In the genomic region with DNA sequence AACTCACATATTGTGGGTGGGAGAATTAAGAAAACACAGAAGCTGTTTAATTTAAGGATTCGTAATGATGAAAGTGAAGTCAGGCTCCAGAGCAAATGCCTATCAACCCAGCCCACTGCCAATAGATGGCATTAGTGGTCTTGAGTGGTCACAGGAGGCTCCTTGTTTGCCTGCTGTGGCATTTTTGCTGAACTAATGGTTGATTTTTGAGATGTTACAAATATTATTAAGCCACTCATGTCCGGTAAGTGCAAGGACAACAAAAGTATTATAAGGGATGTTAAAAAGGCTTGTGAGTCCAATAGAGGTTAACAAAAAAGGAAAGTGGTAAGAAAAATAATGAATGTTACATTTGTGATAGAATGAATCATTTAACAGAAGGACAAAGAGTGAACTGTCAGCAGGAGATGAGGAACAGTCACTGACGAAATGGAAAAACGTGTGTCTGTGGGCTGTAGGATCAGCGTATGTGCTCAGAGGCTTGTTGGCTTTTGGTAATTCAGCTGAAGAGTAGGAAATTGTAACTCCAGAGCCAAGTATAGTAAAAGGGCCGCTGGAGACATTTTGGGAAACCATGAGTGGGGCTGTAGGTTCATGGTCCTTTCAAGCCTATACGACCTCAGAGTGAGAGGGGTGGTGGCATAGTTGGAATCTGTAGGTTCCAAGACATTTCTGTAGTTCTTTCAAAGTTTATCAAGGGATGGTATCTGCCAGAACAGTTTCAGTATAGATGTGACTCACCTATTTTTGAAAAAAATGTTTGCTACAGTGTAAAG, we compare ENCODE assay signal across 13 cellular contexts. TPM values are rescaled to one million over a fixed set of nuclear protein-coding genes. Genes with fewer than 3 reads are reported as not detected.
A peak's percentile ranks its signal among the peaks of the same experiment; 100 is the strongest.
DNase-seq lines count a peak whose midpoint lies in the region; ATAC-seq and TF ChIP-seq lines count a peak whose summit lies in the region.
"Had no signal": no experiment of that assay in that cellular context is flagged by ENCODE, and none has a peak within 500 bp of the region (broad histone marks: within the 10 kb centered on the region; RNA-seq: fewer than 3 reads in every experiment).

No MANE protein-coding gene starts in this region.

- H3K4me2 ChIP-seq in OCI-LY7 (ENCODE audit: low read length): no peak overlapping the region

- H3K79me2 ChIP-seq in OCI-LY7 (ENCODE audit: insufficient read depth, low read depth, low read length): no peaks in the 10 kb centered on the region

- H3K4me3 ChIP-seq in OCI-LY7 (ENCODE audit: low read depth, low read length, poor library complexity, severe bottlenecking) (no peak overlapping the region), stomach (no peak overlapping the region)
- H3K4me3 ChIP-seq: esophagus muscularis mucosa, Peyer's patch, psoas muscle, upper lobe of right lung had no signal

- intact Hi-C loops in OCI-LY7 (cut with micrococcal nuclease; ENCODE audit: unreplicated experiment) (no loop called here), stomach (cut with DNase I; ENCODE audit: low total_unique reads) (no loop called here)

- TF ChIP-seq POLR2A in stomach (IDR thresholded peaks at IDR 0.05): no peak

- H4K20me1 ChIP-seq in OCI-LY7 (ENCODE audit: insufficient read depth, low read length): no peaks in the 10 kb centered on the region

- no peaks in the 10 kb centered on the region for H3K9me2 ChIP-seq in OCI-LY7 (ENCODE audit: insufficient read depth, low read length)

- POLR2A ChIA-PET in OCI-LY7 (lab: Charles Lee): no interaction called here

- CTCF ChIA-PET in OCI-LY7 (lab: Charles Lee; ENCODE audit: unreplicated experiment): no interaction called here

- ATAC-seq in activated CD4-positive, CD25-positive, alpha-beta regulatory T cell treated with anti-CD3 and anti-CD28 coated beads, Interleukin-2, amount 50 U/mL, for 24 hours: peak; percentile 75 to 79
- ATAC-seq in HG03457 (IDR thresholded peaks at IDR 0.05; ENCODE audit: unreplicated experiment): no peak
- ATAC-seq: psoas muscle, upper lobe of right lung had no signal

- H2AFZ ChIP-seq in OCI-LY7 (ENCODE audit: low read length): no peak overlapping the region

- no peak overlapping the region for H3K27ac ChIP-seq in OCI-LY7 (ENCODE audit: low read depth, low read length, poor library complexity, severe bottlenecking)
- peak overlapping the region; percentile 44 for H3K27ac ChIP-seq in angular gyrus (ENCODE audit: low read depth, low read length)
- no peak overlapping the region for H3K27ac ChIP-seq in stomach
- H3K27ac ChIP-seq: Peyer's patch, psoas muscle, upper lobe of right lung had no signal

- H3K4me1 ChIP-seq in OCI-LY7 (ENCODE audit: insufficient read depth, low read length, poor library complexity, severe bottlenecking) (no peaks in the 10 kb centered on the region), stomach (peaks cover 17 to 25% (median 21%) of the 10 kb centered on the region in 4 donors)
- H3K4me1 ChIP-seq: psoas muscle had no signal

- TF ChIP-seq EP300 in stomach (IDR thresholded peaks at IDR 0.05): no peak

- TSS peak; percentile 17 for BruUV-seq in OCI-LY7 (replicated peaks; lab: Mats Ljungman, UMichigan)

- TF ChIP-seq CTCF in OCI-LY7 (conservative IDR thresholded peaks at IDR 0.05; ENCODE audit: low read length): no peak
- TF ChIP-seq CTCF in stomach (IDR thresholded peaks at IDR 0.05): no peak

- peaks cover 97% of the 10 kb centered on the region for H3K36me3 ChIP-seq in OCI-LY7 (ENCODE audit: insufficient read depth, low read length)
- H3K36me3 ChIP-seq in stomach: peaks cover 26 to 99% (median 96%) of the 10 kb centered on the region in 4 donors

- no peak for DNase-seq in activated CD4-positive, CD25-positive, alpha-beta regulatory T cell (lab: John Stamatoyannopoulos, UW)
- no peak for DNase-seq in OCI-LY7 (ENCODE audit: low spot score)
- DNase-seq in stimulated activated CD4-positive, alpha-beta T cell treated with anti-CD3 and anti-CD28 coated beads, Interleukin-2, amount 100 ng/mL, for 24 hours: peak; percentile 33 to 42
- no peak for DNase-seq in stomach
- DNase-seq in middle frontal gyrus (ENCODE audit: extremely low spot score, low spot score): no peak
- DNase-seq: 8988T, Peyer's patch, psoas muscle, upper lobe of right lung had no signal

- H3K27me3 ChIP-seq in stomach: no peaks in the 10 kb centered on the region
- H3K27me3 ChIP-seq: esophagus muscularis mucosa, Peyer's patch, upper lobe of right lung had no signal

- H3K9me3 ChIP-seq in OCI-LY7 (ENCODE audit: low read length) (no peaks in the 10 kb centered on the region), stomach (no peaks in the 10 kb centered on the region)
- H3K9me3 ChIP-seq: esophagus muscularis mucosa, Peyer's patch, psoas muscle, upper lobe of right lung had no signal

- 81 to 90% (median 87%) methylated on average over 7 of the region's 7 CpGs for WGBS in stomach, 5 donors

RNA-seq across cellular contexts. Expression of a gene that starts 11.2 kb away (rescaled TPM):
- total RNA-seq in OCI-LY7 (2014; rRNA removed; shearing (Covaris generic)): 20.7 and 22.3 TPM in 2 replicates
- total RNA-seq in OCI-LY7 (2022) (46.6 and 50.0 TPM in 2 replicates), stomach (10 to 100 TPM in 4 of 5 donors, 1 to 10 TPM in 1; 8.8 to 61.3 (median 43.7) TPM)
- polyA plus RNA-seq in stomach: 1 to 10 TPM; 1.4 to 4.0 (median 2.4) TPM

RNA-seq across cellular contexts. Expression of a gene that starts 43.7 kb away (rescaled TPM):
- total RNA-seq in OCI-LY7 (2014; rRNA removed; shearing (Covaris generic)): 0.22 and 0.23 TPM in 2 replicates
- total RNA-seq in OCI-LY7 (2022): 0.37 and 0.74 TPM in 2 replicates
- total RNA-seq in stomach: 1 to 10 TPM in 3 of 5 donors, not detected in 2; 1.3 to 2.9 (median 1.8) TPM
- polyA plus RNA-seq in stomach: 1 to 10 TPM in 1 of 3 donors, under 1 TPM in 2; 0.61 to 1.1 (median 0.62) TPM

RNA-seq across cellular contexts. Expression of a gene that starts 58.3 kb away (rescaled TPM):
- 36.0 and 37.8 TPM in 2 replicates for total RNA-seq in OCI-LY7 (2014; rRNA removed; shearing (Covaris generic))
- total RNA-seq in OCI-LY7 (2022) (54.3 and 64.8 TPM in 2 replicates), stomach (100 to 1,000 TPM in 1 of 5 donors, 10 to 100 TPM in 4; 12.0 to 229 (median 37.5) TPM)
- 10 to 100 TPM; 10.8 to 15.0 (median 13.9) TPM for polyA plus RNA-seq in stomach

Comparison
In these comparisons a context has a peak if more than half of its experiments do, and no peak if none do; other contexts are left out.
1. DNase-seq: peak in stimulated activated CD4-positive, alpha-beta T cell treated with anti-CD3 and anti-CD28 coated beads, Interleukin-2, amount 100 ng/mL, for 24 hours (2 of 2); none in activated CD4-positive, CD25-positive, alpha-beta regulatory T cell (0 of 4), OCI-LY7 (single experiment), stomach (single experiment) and middle frontal gyrus (single experiment).